Comparison of ENCODE assay signal across 1 cellular context in the genomic region with DNA sequence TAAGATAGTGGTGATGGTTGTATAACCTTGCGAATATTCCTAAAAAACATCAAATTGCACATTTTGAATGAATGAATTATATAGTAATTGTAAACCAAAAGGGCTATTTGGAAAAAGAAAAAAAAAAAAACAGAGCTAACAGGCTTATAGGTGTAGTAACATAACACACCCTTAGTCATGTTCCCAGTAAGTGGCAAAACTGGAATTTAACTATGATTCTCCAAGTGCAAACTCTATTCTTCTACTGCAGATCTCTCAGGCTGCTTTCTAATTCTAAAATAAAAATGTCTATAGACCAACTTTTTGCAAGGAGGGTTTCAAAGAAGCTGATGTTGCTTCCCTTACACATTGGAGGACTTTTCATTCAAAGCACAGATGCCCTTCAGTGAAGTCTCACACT.
TF ChIP-seq lines count a peak whose summit lies in the region.

No MANE protein-coding gene starts in this region.

TF ChIP-seq in A549, 52 proteins besides CTCF, POLR2A, EP300 and RAD21 (continued from another document):
- no peak for TF ChIP-seq RARB (CRISPR knock-in tag; IDR thresholded peaks at IDR 0.05)
- TF ChIP-seq HOXB13 (CRISPR knock-in tag; IDR thresholded peaks at IDR 0.05; ENCODE audit: low read depth) = no peak
